In the genomic region with DNA sequence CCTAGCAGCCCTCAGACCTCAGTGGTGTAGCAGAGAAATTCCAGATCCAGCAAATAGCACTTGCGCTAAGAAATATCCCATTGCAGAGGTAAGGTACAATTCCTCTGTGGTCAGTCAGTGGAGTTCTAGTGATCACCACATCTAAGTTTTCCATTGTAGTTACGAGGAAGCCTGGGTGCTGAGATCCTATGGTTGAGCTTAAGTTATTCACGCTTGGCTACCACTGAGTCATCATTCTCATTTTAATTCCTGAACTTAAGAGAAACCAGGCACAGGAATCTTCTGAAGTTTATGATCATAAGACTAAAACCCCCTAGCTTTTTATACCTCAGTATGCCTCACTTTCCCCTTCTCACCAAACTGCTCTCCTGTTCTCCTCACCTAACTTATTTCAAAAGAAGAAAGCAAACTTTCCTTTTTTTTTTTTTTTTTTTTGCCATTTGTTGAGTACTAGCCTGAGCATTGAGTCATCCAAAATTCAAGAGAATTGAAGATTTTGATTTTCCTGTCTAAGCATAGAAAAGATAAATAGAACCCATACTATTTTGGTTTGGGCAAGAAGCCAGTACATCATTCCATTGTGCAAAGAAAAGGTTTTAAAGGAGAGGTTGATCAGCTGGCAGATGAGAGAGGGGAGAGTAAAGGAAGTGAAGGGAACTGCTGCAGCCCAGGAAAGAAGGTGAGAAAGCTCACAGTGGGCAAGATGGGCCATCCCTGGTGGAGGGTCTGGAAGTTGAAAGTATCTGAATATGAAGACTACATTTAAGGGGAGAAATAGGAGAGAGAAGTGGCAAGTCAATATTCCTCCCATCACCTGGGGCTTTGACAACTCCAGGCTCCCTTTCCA, we compare ENCODE assay signal across 1 cellular context.
TF ChIP-seq lines count a peak whose summit lies in the region.

No MANE protein-coding gene starts in this region.

TF ChIP-seq in HEK293, 187 proteins besides CTCF, POLR2A, EP300 and RAD21 (continued from another document):
- TF ChIP-seq, protein P1, sequence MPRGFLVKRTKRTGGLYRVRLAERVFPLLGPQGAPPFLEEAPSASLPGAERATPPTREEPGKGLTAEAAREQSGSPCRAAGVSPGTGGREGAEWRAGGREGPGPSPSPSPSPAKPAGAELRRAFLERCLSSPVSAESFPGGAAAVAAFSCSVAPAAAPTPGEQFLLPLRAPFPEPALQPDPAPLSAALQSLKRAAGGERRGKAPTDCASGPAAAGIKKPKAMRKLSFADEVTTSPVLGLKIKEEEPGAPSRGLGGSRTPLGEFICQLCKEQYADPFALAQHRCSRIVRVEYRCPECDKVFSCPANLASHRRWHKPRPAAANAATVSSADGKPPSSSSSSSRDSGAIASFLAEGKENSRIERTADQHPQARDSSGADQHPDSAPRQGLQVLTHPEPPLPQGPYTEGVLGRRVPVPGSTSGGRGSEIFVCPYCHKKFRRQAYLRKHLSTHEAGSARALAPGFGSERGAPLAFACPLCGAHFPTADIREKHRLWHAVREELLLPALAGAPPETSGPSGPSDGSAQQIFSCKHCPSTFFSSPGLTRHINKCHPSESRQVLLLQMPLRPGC (tag by site-specific recombination; IDR thresholded peaks at IDR 0.05), result no peak
- no peak for TF ChIP-seq ZSCAN16 (tag by site-specific recombination; IDR thresholded peaks at IDR 0.05)
- no peak for TF ChIP-seq ZNF707 (tag by site-specific recombination; IDR thresholded peaks at IDR 0.05)
- TF ChIP-seq ZXDB (tag by site-specific recombination; IDR thresholded peaks at IDR 0.05), result no peak
- TF ChIP-seq HOXD13 (CRISPR knock-in tag; IDR thresholded peaks at IDR 0.05; ENCODE audit: borderline replicate concordance), result no peak
